Comparison of ENCODE assay signal across 38 cellular contexts in the genomic region with DNA sequence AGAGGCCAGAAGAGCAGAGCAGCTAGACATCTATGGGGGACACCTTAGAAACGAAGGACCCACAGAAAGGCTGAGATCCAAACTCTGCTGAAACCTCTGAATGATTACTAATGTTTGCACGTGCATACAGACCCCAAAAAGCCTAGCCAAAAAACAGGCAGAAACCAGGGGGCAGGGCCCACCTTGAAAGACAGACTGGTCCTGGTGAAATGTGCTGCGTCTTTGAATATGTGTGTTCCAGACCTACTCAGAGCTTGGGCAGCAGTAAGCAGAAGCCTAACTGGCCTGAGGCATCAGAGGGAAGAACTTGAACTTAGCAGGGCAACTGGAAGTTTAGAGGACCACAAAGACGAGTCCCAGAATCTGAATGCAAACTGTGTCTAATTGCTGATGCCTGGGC.
"Had no signal": no experiment of that assay in that cellular context is flagged by ENCODE, and none has a peak within 500 bp of the region (broad histone marks: within the 10 kb centered on the region; RNA-seq: fewer than 3 reads in every experiment).

No MANE protein-coding gene starts in this region.

- H3K27ac Mint-ChIP-seq: activated naive CD4-positive, alpha-beta T cell treated with anti-CD3 and anti-CD28 coated beads for 36 hours; activated naive CD4-positive, alpha-beta T cell treated with anti-CD3 and anti-CD28 coated beads, Interleukin-2, amount 10 ng/mL, durations not matched to agents 7 days and 5 days; activated naive CD4-positive, alpha-beta T cell treated with anti-CD3 and anti-CD28 coated beads, Interleukin-2, amount 50 U/mL, for 24 hours; activated naive CD4-positive, alpha-beta T cell treated with anti-CD3 and anti-CD28 coated beads, Interleukin-2, amount 50 U/mL, for 72 hours; activated naive CD8-positive, alpha-beta T cell; activated naive CD8-positive, alpha-beta T cell treated with anti-CD3 and anti-CD28 coated beads for 36 hours; activated naive CD8-positive, alpha-beta T cell treated with anti-CD3 and anti-CD28 coated beads, Interleukin-2, amount 10 ng/mL, durations not matched to agents 7 days and 5 days; activated naive CD8-positive, alpha-beta T cell treated with anti-CD3 and anti-CD28 coated beads, Interleukin-2, amount 50 U/mL, for 24 hours; activated T-cell treated with anti-CD3 and anti-CD28 coated beads, Interleukin-2, amount 50 U/mL, for 24 hours; activated T-cell treated with anti-CD3 and anti-CD28 coated beads, Interleukin-2, amount 50 U/mL, for 72 hours; activated T-helper 1 cell treated with anti-CD3 and anti-CD28 coated beads, Interleukin-12 subunit alpha, Interleukin-12 subunit beta, Interleukin-2, Interleukin-4 antibody, amounts not matched to agents 30 ng/mL and 10 ng/mL and 1 ng/mL, durations not matched to agents 14 hours and 24 hours and 36 hours; activated T-helper 17 cell treated with anti-CD3 and anti-CD28 coated beads, Interleukin-2, amount 50 U/mL, for 72 hours; activated T-helper 2 cell treated with anti-CD3 and anti-CD28 coated beads, Interferon-gamma antibody, Interleukin-2, Interleukin-4, amounts not matched to agents 10 μg/mL and 5 μg/mL and 100 μg/mL, durations not matched to agents 14 hours and 24 hours and 36 hours; brain had no signal

- DNase-seq: activated effector memory CD4-positive, alpha-beta T cell treated with anti-CD3 and anti-CD28 coated beads, Interleukin-2, amount 50 U/mL, for 16 hours; activated effector memory CD4-positive, alpha-beta T cell treated with Interleukin-2 at 50 U/mL for 16 hours; activated gamma-delta T cell; activated gamma-delta T cell treated with Interleukin-2 at 50 U/mL for 16 hours; activated naive CD4-positive, alpha-beta T cell; activated naive CD4-positive, alpha-beta T cell treated with anti-CD3 and anti-CD28 coated beads for 36 hours; activated naive CD4-positive, alpha-beta T cell treated with anti-CD3 and anti-CD28 coated beads, Interleukin-2, amount 10 ng/mL, durations not matched to agents 7 days and 5 days; activated naive CD4-positive, alpha-beta T cell treated with anti-CD3 and anti-CD28 coated beads, Interleukin-2, amount 50 U/mL, for 16 hours; activated naive CD4-positive, alpha-beta T cell treated with Interleukin-2 at 50 U/mL for 16 hours; activated naive CD8-positive, alpha-beta T cell treated with anti-CD3 and anti-CD28 coated beads for 36 hours; activated naive CD8-positive, alpha-beta T cell treated with anti-CD3 and anti-CD28 coated beads, Interleukin-2, amount 10 ng/mL, durations not matched to agents 7 days and 5 days; activated naive CD8-positive, alpha-beta T cell treated with anti-CD3 and anti-CD28 coated beads, Interleukin-2, amount 50 U/mL, for 24 hours; activated T-cell treated with anti-CD3 and anti-CD28 coated beads, Interleukin-2, amount 50 U/mL, for 1 hour; activated T-cell treated with anti-CD3 and anti-CD28 coated beads, Interleukin-2, amount 50 U/mL, for 24 hours; activated T-cell treated with anti-CD3 and anti-CD28 coated beads, Interleukin-2, amount 50 U/mL, for 4 hours; activated T-cell treated with anti-CD3 and anti-CD28 coated beads, Interleukin-2, amount 50 U/mL, for 48 hours; activated T-cell treated with anti-CD3 and anti-CD28 coated beads, Interleukin-2, amount 50 U/mL, for 72 hours; adrenal gland; amniotic stem cell; amygdala; anterior cingulate cortex; aorta; body of pancreas; brain microvascular endothelial cell; caudate nucleus; central memory CD4-positive, alpha-beta T cell; cerebellar nuclear complex had no signal

- H3K4me1 Mint-ChIP-seq: activated naive CD4-positive, alpha-beta T cell treated with anti-CD3 and anti-CD28 coated beads, Interleukin-2, amount 10 ng/mL, durations not matched to agents 7 days and 5 days; activated naive CD4-positive, alpha-beta T cell treated with anti-CD3 and anti-CD28 coated beads, Interleukin-2, amount 50 U/mL, for 24 hours; activated naive CD8-positive, alpha-beta T cell treated with anti-CD3 and anti-CD28 coated beads for 36 hours; activated naive CD8-positive, alpha-beta T cell treated with anti-CD3 and anti-CD28 coated beads, Interleukin-2, amount 10 ng/mL, durations not matched to agents 7 days and 5 days; activated naive CD8-positive, alpha-beta T cell treated with anti-CD3 and anti-CD28 coated beads, Interleukin-2, amount 50 U/mL, for 24 hours; activated T-helper 17 cell treated with anti-CD3 and anti-CD28 coated beads, Interleukin-2, amount 50 U/mL, for 72 hours; brain; central memory CD8-positive, alpha-beta T cell had no signal

- H3K9me3 ChIP-seq: adrenal gland, ascending aorta, body of pancreas, breast epithelium had no signal

- H3K36me3 ChIP-seq: adrenal gland, ascending aorta, brain microvascular endothelial cell, breast epithelium, cardiac muscle cell had no signal

- H3K27ac ChIP-seq: adrenal gland, ascending aorta, body of pancreas, brain microvascular endothelial cell, breast epithelium, cardiac muscle cell had no signal

- H3K27me3 Mint-ChIP-seq: activated naive CD4-positive, alpha-beta T cell treated with anti-CD3 and anti-CD28 coated beads, Interleukin-2, amount 10 ng/mL, durations not matched to agents 7 days and 5 days; activated naive CD4-positive, alpha-beta T cell treated with anti-CD3 and anti-CD28 coated beads, Interleukin-2, amount 50 U/mL, for 24 hours; activated T-cell treated with anti-CD3 and anti-CD28 coated beads, Interleukin-2, amount 50 U/mL, for 24 hours had no signal

- H3K4me3 Mint-ChIP-seq: activated naive CD4-positive, alpha-beta T cell treated with anti-CD3 and anti-CD28 coated beads for 36 hours; activated naive CD4-positive, alpha-beta T cell treated with anti-CD3 and anti-CD28 coated beads, Interleukin-2, amount 10 ng/mL, durations not matched to agents 7 days and 5 days; activated naive CD4-positive, alpha-beta T cell treated with anti-CD3 and anti-CD28 coated beads, Interleukin-2, amount 50 U/mL, for 24 hours; activated naive CD8-positive, alpha-beta T cell; activated naive CD8-positive, alpha-beta T cell treated with anti-CD3 and anti-CD28 coated beads for 36 hours; activated naive CD8-positive, alpha-beta T cell treated with anti-CD3 and anti-CD28 coated beads, Interleukin-2, amount 10 ng/mL, durations not matched to agents 7 days and 5 days; activated naive CD8-positive, alpha-beta T cell treated with anti-CD3 and anti-CD28 coated beads, Interleukin-2, amount 50 U/mL, for 24 hours; activated T-cell treated with anti-CD3 and anti-CD28 coated beads, Interleukin-2, amount 50 U/mL, for 24 hours; activated T-cell treated with anti-CD3 and anti-CD28 coated beads, Interleukin-2, amount 50 U/mL, for 4 hours; activated T-cell treated with anti-CD3 and anti-CD28 coated beads, Interleukin-2, amount 50 U/mL, for 72 hours; activated T-helper 1 cell treated with anti-CD3 and anti-CD28 coated beads, Interleukin-12 subunit alpha, Interleukin-12 subunit beta, Interleukin-2, Interleukin-4 antibody, amounts not matched to agents 30 ng/mL and 10 ng/mL and 1 ng/mL, durations not matched to agents 14 hours and 24 hours and 36 hours; activated T-helper 17 cell treated with anti-CD3 and anti-CD28 coated beads, Interleukin-2, amount 50 U/mL, for 72 hours; brain; central memory CD8-positive, alpha-beta T cell had no signal

- H3K36me3 Mint-ChIP-seq: activated naive CD4-positive, alpha-beta T cell treated with anti-CD3 and anti-CD28 coated beads, Interleukin-2, amount 10 ng/mL, durations not matched to agents 7 days and 5 days; activated naive CD4-positive, alpha-beta T cell treated with anti-CD3 and anti-CD28 coated beads, Interleukin-2, amount 50 U/mL, for 24 hours; activated naive CD4-positive, alpha-beta T cell treated with anti-CD3 and anti-CD28 coated beads, Interleukin-2, amount 50 U/mL, for 72 hours; activated naive CD8-positive, alpha-beta T cell; activated naive CD8-positive, alpha-beta T cell treated with anti-CD3 and anti-CD28 coated beads for 36 hours; activated naive CD8-positive, alpha-beta T cell treated with anti-CD3 and anti-CD28 coated beads, Interleukin-2, amount 10 ng/mL, durations not matched to agents 7 days and 5 days; brain had no signal

- H3K27me3 ChIP-seq: adrenal gland, ascending aorta, body of pancreas, brain microvascular endothelial cell, breast epithelium, cardiac muscle cell had no signal

- H3K9me3 Mint-ChIP-seq: activated T-helper 17 cell treated with anti-CD3 and anti-CD28 coated beads, Interleukin-2, amount 50 U/mL, for 72 hours; activated T-helper 2 cell treated with anti-CD3 and anti-CD28 coated beads, Interferon-gamma antibody, Interleukin-2, Interleukin-4, amounts not matched to agents 10 μg/mL and 5 μg/mL and 100 μg/mL, durations not matched to agents 14 hours and 24 hours and 36 hours; central memory CD8-positive, alpha-beta T cell had no signal

- H3K4me1 ChIP-seq: adrenal gland, ascending aorta, body of pancreas, breast epithelium had no signal

- H3K4me3 ChIP-seq: adrenal gland, ascending aorta, body of pancreas, breast epithelium, cardiac muscle cell had no signal
